9 cellular contexts compared by ENCODE assay signal in genomic region chr20:49167811-49168507, GRCh38. TPM values are rescaled to one million over a fixed set of nuclear protein-coding genes. Genes with fewer than 3 reads are reported as not detected.
A peak's percentile ranks its signal among the peaks of the same experiment; 100 is the strongest.
DNase-seq lines count a peak whose midpoint lies in the region; ATAC-seq and TF ChIP-seq lines count a peak whose summit lies in the region.
"Had no signal": no experiment of that assay in that cellular context is flagged by ENCODE, and none has a peak within 500 bp of the region (broad histone marks: within the 10 kb centered on the region; RNA-seq: fewer than 3 reads in every experiment).

No MANE protein-coding gene starts in this region.

- peaks cover 5 to 30% of the 10 kb centered on the region in 2 donors for H3K36me3 Mint-ChIP-seq in activated naive CD4-positive, alpha-beta T cell treated with anti-CD3 and anti-CD28 coated beads, Interleukin-2, amount 50 U/mL, for 72 hours

- H3K9me3 ChIP-seq in iPS-18a (ENCODE audit: control insufficient read depth, low read depth, low read length): no peaks in the 10 kb centered on the region

- H3K9ac ChIP-seq in iPS-18a (ENCODE audit: low read length): peak overlapping the region; percentile 2
- H3K9ac ChIP-seq: neural progenitor cell had no signal

- H3K4me3 Mint-ChIP-seq in stimulated activated naive CD8-positive, alpha-beta T cell treated with anti-CD3 and anti-CD28 coated beads, Interleukin-15, amount 100 ng/mL, for 72 hours: peak overlapping the region; percentile 44 to 77
- H3K4me3 Mint-ChIP-seq: neural progenitor cell had no signal

- no peak for TF ChIP-seq CTCF in GM12865 (IDR thresholded peaks at IDR 0.05; ENCODE audit: insufficient read depth, low read depth, low read length, missing control alignments)

- H3K27ac Mint-ChIP-seq in activated naive CD4-positive, alpha-beta T cell treated with anti-CD3 and anti-CD28 coated beads, Interleukin-2, amount 50 U/mL, for 72 hours: peak overlapping the region; percentile 36 to 94
- H3K27ac Mint-ChIP-seq in stimulated activated naive CD8-positive, alpha-beta T cell treated with anti-CD3 and anti-CD28 coated beads, Interleukin-15, amount 100 ng/mL, for 72 hours: peak overlapping the region; percentile 9 to 95
- H3K27ac Mint-ChIP-seq: neural progenitor cell had no signal

- no peaks in the 10 kb centered on the region for H3K9me3 Mint-ChIP-seq in activated naive CD4-positive, alpha-beta T cell treated with anti-CD3 and anti-CD28 coated beads, Interleukin-2, amount 50 U/mL, for 72 hours
- H3K9me3 Mint-ChIP-seq in stimulated activated naive CD8-positive, alpha-beta T cell treated with anti-CD3 and anti-CD28 coated beads, Interleukin-15, amount 100 ng/mL, for 72 hours: no peaks in the 10 kb centered on the region
- H3K9me3 Mint-ChIP-seq: neural progenitor cell had no signal

- H3K4me1 ChIP-seq in iPS-18a (ENCODE audit: control insufficient read depth, low read depth, low read length): no peaks in the 10 kb centered on the region
- H3K4me1 ChIP-seq: neural progenitor cell had no signal

- peaks cover 85% of the 10 kb centered on the region for H3K4me1 Mint-ChIP-seq in stimulated activated naive CD8-positive, alpha-beta T cell treated with anti-CD3 and anti-CD28 coated beads, Interleukin-15, amount 100 ng/mL, for 72 hours
- H3K4me1 Mint-ChIP-seq: neural progenitor cell had no signal

- H3K27ac ChIP-seq in iPS-18a (ENCODE audit: low read length): no peak overlapping the region
- H3K27ac ChIP-seq: neural progenitor cell had no signal

- peaks cover 12% of the 10 kb centered on the region for H3K36me3 ChIP-seq in iPS-18a (ENCODE audit: control insufficient read depth, low read depth, low read length)

- no peaks in the 10 kb centered on the region for H3K27me3 Mint-ChIP-seq in stimulated activated naive CD8-positive, alpha-beta T cell treated with anti-CD3 and anti-CD28 coated beads, Interleukin-15, amount 100 ng/mL, for 72 hours

- no peaks in the 10 kb centered on the region for H3K27me3 ChIP-seq in iPS-18a (ENCODE audit: control insufficient read depth, insufficient read depth, low read length)
- H3K27me3 ChIP-seq: neural progenitor cell had no signal

- peak overlapping the region; percentile 54 for H3K4me3 ChIP-seq in GM12865 (ENCODE audit: low read depth, low read length)
- H3K4me3 ChIP-seq in iPS-18a (ENCODE audit: low read length): no peak overlapping the region
- H3K4me3 ChIP-seq: neural progenitor cell had no signal

- no peak for ATAC-seq in activated naive CD4-positive, alpha-beta T cell treated with anti-CD3 and anti-CD28 coated beads, Interleukin-2, amount 50 U/mL, for 72 hours
- ATAC-seq in stimulated activated naive CD8-positive, alpha-beta T cell treated with anti-CD3 and anti-CD28 coated beads, Interleukin-15, amount 100 ng/mL, for 72 hours: no peak

- DNase-seq in GM12865 (ENCODE audit: low read depth) (no peak), NCI-H2171 (lab: John Stamatoyannopoulos, UW) (no peak), NCI-H1048 (lab: John Stamatoyannopoulos, UW) (no peak)
- DNase-seq in activated naive CD4-positive, alpha-beta T cell treated with anti-CD3 and anti-CD28 coated beads, Interleukin-2, amount 50 U/mL, for 72 hours (ENCODE audit: low spot score in 2 of 2): no peak
- DNase-seq in stimulated activated naive CD8-positive, alpha-beta T cell treated with anti-CD3 and anti-CD28 coated beads, Interleukin-15, amount 100 ng/mL, for 72 hours: no peak
- no peak for DNase-seq in stimulated activated CD4-positive, alpha-beta T cell treated with anti-CD3 and anti-CD28 coated beads, Interleukin-15, amount 100 ng/mL, for 24 hours
- DNase-seq: activated gamma-delta T cell had no signal

RNA-seq across cellular contexts. Expression of gene STAU1, which starts 20.2 kb away (rescaled TPM):
- total RNA-seq in activated naive CD4-positive, alpha-beta T cell treated with anti-CD3 and anti-CD28 coated beads, Interleukin-2, amount 50 U/mL, for 72 hours: 10 to 100 TPM; 61.1 to 98.9 TPM

RNA-seq across cellular contexts. Expression of gene DDX27, which starts 51.3 kb away (rescaled TPM):
- total RNA-seq in activated naive CD4-positive, alpha-beta T cell treated with anti-CD3 and anti-CD28 coated beads, Interleukin-2, amount 50 U/mL, for 72 hours: 10 to 100 TPM; 42.1 to 51.9 TPM
